ENCODE assay signal across 8 cellular contexts in genomic region chr9:135905380-135906282, GRCh38. TPM values are rescaled to one million over a fixed set of nuclear protein-coding genes. Genes with fewer than 3 reads are reported as not detected.
DNase-seq lines count a peak whose midpoint lies in the region; FAIRE-seq and TF ChIP-seq lines count a peak whose summit lies in the region.

No MANE protein-coding gene starts in this region.

- H3K4me2 ChIP-seq in H1 (ENCODE audit: insufficient read depth in 1 of 2, low read depth in 2 of 2, low read length in 2 of 2): peak overlapping the region; percentile 79 to 84

- H3K14ac ChIP-seq in H1 (ENCODE audit: insufficient read length): no peak overlapping the region

- H2AK5ac ChIP-seq in H1 (ENCODE audit: low read depth, low read length): no peak overlapping the region; the same call in 1 of the 2 replicates

- peaks cover 14 to 29% of the 10 kb centered on the region in 2 experiments for H4K20me1 ChIP-seq in H1 (replicated peaks in 1 of 2; ENCODE audit: control insufficient read depth in 1 of 2, insufficient read depth in 2 of 2, low read length in 2 of 2)

- no peaks in the 10 kb centered on the region for H3K27me3 Mint-ChIP-seq in type B pancreatic cell

- H3K4ac ChIP-seq in H1 (replicated peaks; ENCODE audit: insufficient read length, low read depth, low read length): no peak overlapping the region

- no peak overlapping the region for H3K23ac ChIP-seq in H1 (ENCODE audit: insufficient read length)

- peak overlapping the region; percentile 68 to 93 (median 80) for H3K4me3 ChIP-seq in H1 (ENCODE audit: extremely low read depth in 1 of 4, insufficient read depth in 2 of 4, low read depth in 3 of 4, low read length in 4 of 4)
- H3K4me3 ChIP-seq in neutrophil (ENCODE audit: low read depth in 1 of 2, low read length in 1 of 2): peak overlapping the region; percentile 59 to 69

- H3K9me3 ChIP-seq in H1 (ENCODE audit: insufficient read depth in 2 of 2, low read depth in 1 of 2, low read length in 1 of 2): no peaks in the 10 kb centered on the region; a peak in 1 of 4 replicates
- H3K9me3 ChIP-seq in neutrophil: no peaks in the 10 kb centered on the region

- H3K4me3 Mint-ChIP-seq in type B pancreatic cell: peak overlapping the region; percentile 95

- peaks cover 53 to 70% of the 10 kb centered on the region in 2 experiments for H3K79me2 ChIP-seq in H1 (ENCODE audit: control insufficient read depth in 1 of 2, insufficient read depth in 2 of 2, low read length in 2 of 2)

- H3K27ac ChIP-seq in H1 (ENCODE audit: low read depth, low read length) (no peak overlapping the region), neutrophil (peak overlapping the region; percentile 58)

- TF ChIP-seq CTCF in H1 (IDR thresholded peaks at IDR 0.05; ENCODE audit: control extremely low read depth in 1 of 3, insufficient read depth in 1 of 3, low read depth in 1 of 3, low read length in 3 of 3): no peak
- TF ChIP-seq CTCF in neutrophil (IDR thresholded peaks at IDR 0.05): no peak
- no peak for TF ChIP-seq CTCF in type B pancreatic cell (conservative IDR thresholded peaks at IDR 0.05)

- H3K4me1 ChIP-seq in H1 (replicated peaks in 1 of 4; ENCODE audit: control insufficient read depth in 3 of 4, insufficient read depth in 4 of 4, low read length in 3 of 4) (peaks cover 13 to 15% (median 14%) of the 10 kb centered on the region in 4 experiments), neutrophil (ENCODE audit: control insufficient read depth in 1 of 2, insufficient read depth in 1 of 2, low read depth in 1 of 2, low read length in 1 of 2) (peaks cover 23 to 24% of the 10 kb centered on the region in 2 experiments)

- TF ChIP-seq EP300 in H1 (IDR thresholded peaks at IDR 0.05; ENCODE audit: borderline replicate concordance in 1 of 2, low read depth in 2 of 2, low read length in 2 of 2): no peak

- H4K8ac ChIP-seq in H1 (ENCODE audit: extremely low read depth, insufficient read depth, low read length): no peak overlapping the region

- DNase-seq in SIG-M5 treated with dmso at 0.1 percent for 504 hours (lab: John Stamatoyannopoulos, UW; ENCODE audit: unreplicated experiment) (peak; percentile 60), SIG-M5 (lab: John Stamatoyannopoulos, UW) (no peak), H1 (ENCODE audit: low read depth in 1 of 2, low spot score in 2 of 2) (no peak), type B pancreatic cell (ENCODE audit: extremely low spot score, unreplicated experiment) (no peak), occipital lobe (lab: John Stamatoyannopoulos, UW) (no peak), cortex of kidney (lab: John Stamatoyannopoulos, UW) (no peak)
- peak; percentile 88 for DNase-seq in activated CD4-positive, alpha-beta T cell treated with anti-CD3 and anti-CD28 coated beads for 48 hours

- H2BK12ac ChIP-seq in H1 (ENCODE audit: low read depth, low read length): no peak overlapping the region

- no peak overlapping the region for H2BK20ac ChIP-seq in H1 (ENCODE audit: low read length)

- no peak overlapping the region for H2AFZ ChIP-seq in H1 (ENCODE audit: low read length)

- TF ChIP-seq POLR2A in H1 (IDR thresholded peaks at IDR 0.05; ENCODE audit: control extremely low read depth in 1 of 2, low read depth in 2 of 2, low read length in 2 of 2): no peak

- H3K4me1 Mint-ChIP-seq in type B pancreatic cell (ENCODE audit: unreplicated experiment): peaks cover 34% of the 10 kb centered on the region

- H4K91ac ChIP-seq in H1 (replicated peaks; ENCODE audit: insufficient read length, low read length): no peak overlapping the region

- no peak overlapping the region for H4K5ac ChIP-seq in H1 (ENCODE audit: insufficient read length, low read depth, low read length)

- no peak overlapping the region for H2BK120ac ChIP-seq in H1 (replicated peaks; ENCODE audit: low read depth, low read length)

- peaks cover 3% of the 10 kb centered on the region for H3K23me2 ChIP-seq in H1 (ENCODE audit: low read depth, low read length)

- 72% methylated on average over 23 of the region's 23 CpGs; no CpG with 5 or more reads in 1 of the 2 experiments for WGBS in H1 (ENCODE audit: extremely low coverage in 1 of 2, insufficient coverage in 1 of 2, insufficient read length in 1 of 2, insufficient replicate concordance in 2 of 2, low coverage in 1 of 2, low lambda C conversion rate in 2 of 2, missing lambda C conversion rate in 1 of 2), 2 experiments

- H3K56ac ChIP-seq in H1 (replicated peaks; ENCODE audit: insufficient read length, low read depth, low read length): no peak overlapping the region

- CTCF ChIA-PET in H1 (lab: Charles Lee; ENCODE audit: partially characterized antibody): interaction anchor here (0.6 to 0.7 kb wide), 3 partner anchors 27 to 202 kb away, joined by 3 read pairs; no protein-coding TSS in a partner anchor

- H3K18ac ChIP-seq in H1 (ENCODE audit: extremely low read depth, low read length): no peak overlapping the region; the same call in 1 of the 2 replicates

- no peak overlapping the region for H2BK15ac ChIP-seq in H1 (ENCODE audit: low read length)

- TF ChIP-seq RAD21 in H1 (IDR thresholded peaks at IDR 0.05 in 1 of 2, conservative IDR thresholded peaks at IDR 0.05 in 1 of 2; ENCODE audit: low read depth in 2 of 2, low read length in 2 of 2): no peak

- peaks cover 0 to 5% (median under 1%) of the 10 kb centered on the region in 4 experiments; a peak in 2 of 8 replicates for H3K36me3 ChIP-seq in H1 (ENCODE audit: control insufficient read depth in 2 of 4, insufficient read depth in 4 of 4, low read length in 3 of 4)
- peaks cover under 1% of the 10 kb centered on the region for H3K36me3 ChIP-seq in neutrophil

- peak overlapping the region; percentile 96 for H3K27ac Mint-ChIP-seq in type B pancreatic cell

- no peak for FAIRE-seq in H1 (lab: Jason Lieb, UNC)

- peaks cover 0 to 4% (median 1%) of the 10 kb centered on the region in 4 experiments; a peak in 3 of 7 replicates for H3K27me3 ChIP-seq in H1 (replicated peaks in 1 of 4; ENCODE audit: control insufficient read depth in 3 of 4, extremely low read depth in 1 of 4, insufficient read depth in 3 of 4, low read length in 3 of 4)
- peaks cover 9% of the 10 kb centered on the region for H3K27me3 ChIP-seq in neutrophil

- peaks cover 45% of the 10 kb centered on the region for H3K36me3 Mint-ChIP-seq in type B pancreatic cell

- peaks cover 6% of the 10 kb centered on the region for H3K9me3 Mint-ChIP-seq in type B pancreatic cell

- no peak overlapping the region for H2BK5ac ChIP-seq in H1 (ENCODE audit: low read depth, low read length)

- POLR2A ChIA-PET in H1 (lab: Charles Lee; ENCODE audit: partially characterized antibody): interaction anchor here (0.8 to 1.5 kb wide), 9 partner anchors 14 to 61 kb away, joined by 3 to 7 read pairs (median 3); no protein-coding TSS in a partner anchor

- H3K79me1 ChIP-seq in H1 (ENCODE audit: low read depth, low read length): peaks cover 20% of the 10 kb centered on the region

- peak overlapping the region in 2 of 4 experiments; percentile 1 to 59; a peak in 1 of 7 replicates for H3K9ac ChIP-seq in H1 (replicated peaks in 1 of 4; ENCODE audit: extremely low read depth in 1 of 4, low read depth in 3 of 4, low read length in 3 of 4)

TF ChIP-seq in H1, 55 proteins besides CTCF, POLR2A, EP300 and RAD21:
- TF ChIP-seq RFX5 (IDR thresholded peaks at IDR 0.05; ENCODE audit: borderline replicate concordance, low read depth, low read length): no peak
- peak; percentile 82 for TF ChIP-seq MAFK (IDR thresholded peaks at IDR 0.05; ENCODE audit: low read depth, low read length)

RNA-seq across cellular contexts. Expression of gene CAMSAP1, which starts 1.7 kb away (rescaled TPM):
- total RNA-seq in H1 (2021; fragmentation: NEBNext Ultra II Directional; extraction: Animal tissue kit (Norgen Biotek cat#: 25700)): 43.1 and 44.0 TPM in 2 replicates
- polyA plus RNA-seq in H1 (2011; rRNA removed): 13.4 and 14.4 TPM in 2 replicates
- polyA plus RNA-seq in H1 (2011; cell fraction: cytosol; rRNA removed): 10.7 TPM
- 29.4 TPM for polyA plus RNA-seq in H1 (2011; cell fraction: nucleus; rRNA removed)
- 18.7 to 25.2 TPM (median 22.4 TPM) in 4 replicates for polyA plus RNA-seq in H1 (2012, experiment 1 of 2)
- 5.8 TPM for polyA plus RNA-seq in H1 (2012, experiment 2 of 2)
- polyA plus RNA-seq in H1 (2013, experiment 1 of 2): 19.1 TPM
- polyA plus RNA-seq in H1 (2013, experiment 2 of 2): 17.7 TPM
- polyA minus RNA-seq in H1 (2011; rRNA and poly(A)+ RNA removed): 29.0 and 30.8 TPM in 2 replicates
- 64.3 TPM for polyA minus RNA-seq in H1 (2011; cell fraction: cytosol; rRNA and poly(A)+ RNA removed)
- polyA minus RNA-seq in H1 (2011; cell fraction: nucleus; rRNA and poly(A)+ RNA removed): 31.5 TPM
- total RNA-seq in type B pancreatic cell (ENCODE audit: low replicate concordance) (33.9 and 58.2 TPM in 2 replicates), occipital lobe (128 TPM)

RNA-seq across cellular contexts. Expression of gene UBAC1, which starts 55.5 kb away (rescaled TPM):
- total RNA-seq in H1 (2021; fragmentation: NEBNext Ultra II Directional; extraction: Animal tissue kit (Norgen Biotek cat#: 25700)): 59.3 and 63.1 TPM in 2 replicates
- 85.2 and 105 TPM in 2 replicates for polyA plus RNA-seq in H1 (2011; rRNA removed)
- 74.8 TPM for polyA plus RNA-seq in H1 (2011; cell fraction: cytosol; rRNA removed)
- polyA plus RNA-seq in H1 (2011; cell fraction: nucleus; rRNA removed): 68.0 TPM
- 40.4 to 56.7 TPM (median 50.5 TPM) in 4 replicates for polyA plus RNA-seq in H1 (2012, experiment 1 of 2)
- polyA plus RNA-seq in H1 (2012, experiment 2 of 2): 65.3 TPM
- 51.1 TPM for polyA plus RNA-seq in H1 (2013, experiment 1 of 2)
- polyA plus RNA-seq in H1 (2013, experiment 2 of 2): 54.0 TPM
- polyA minus RNA-seq in H1 (2011; rRNA and poly(A)+ RNA removed): 21.6 and 41.3 TPM in 2 replicates
- 26.6 TPM for polyA minus RNA-seq in H1 (2011; cell fraction: cytosol; rRNA and poly(A)+ RNA removed)
- polyA minus RNA-seq in H1 (2011; cell fraction: nucleus; rRNA and poly(A)+ RNA removed): 19.2 TPM
- 34.5 and 45.2 TPM in 2 replicates for total RNA-seq in type B pancreatic cell (ENCODE audit: low replicate concordance)
- total RNA-seq in occipital lobe: 32.8 TPM

Comparison
In these comparisons a context has a peak if more than half of its experiments do, and no peak if none do; other contexts are left out.
1. DNase-seq: peak in SIG-M5 treated with dmso at 0.1 percent for 504 hours (single experiment) and activated CD4-positive, alpha-beta T cell treated with anti-CD3 and anti-CD28 coated beads for 48 hours (single experiment); none in SIG-M5 (single experiment), H1 (0 of 2), type B pancreatic cell (single experiment), occipital lobe (single experiment) and cortex of kidney (single experiment).